2 cellular contexts compared by ENCODE assay signal in the genomic region with DNA sequence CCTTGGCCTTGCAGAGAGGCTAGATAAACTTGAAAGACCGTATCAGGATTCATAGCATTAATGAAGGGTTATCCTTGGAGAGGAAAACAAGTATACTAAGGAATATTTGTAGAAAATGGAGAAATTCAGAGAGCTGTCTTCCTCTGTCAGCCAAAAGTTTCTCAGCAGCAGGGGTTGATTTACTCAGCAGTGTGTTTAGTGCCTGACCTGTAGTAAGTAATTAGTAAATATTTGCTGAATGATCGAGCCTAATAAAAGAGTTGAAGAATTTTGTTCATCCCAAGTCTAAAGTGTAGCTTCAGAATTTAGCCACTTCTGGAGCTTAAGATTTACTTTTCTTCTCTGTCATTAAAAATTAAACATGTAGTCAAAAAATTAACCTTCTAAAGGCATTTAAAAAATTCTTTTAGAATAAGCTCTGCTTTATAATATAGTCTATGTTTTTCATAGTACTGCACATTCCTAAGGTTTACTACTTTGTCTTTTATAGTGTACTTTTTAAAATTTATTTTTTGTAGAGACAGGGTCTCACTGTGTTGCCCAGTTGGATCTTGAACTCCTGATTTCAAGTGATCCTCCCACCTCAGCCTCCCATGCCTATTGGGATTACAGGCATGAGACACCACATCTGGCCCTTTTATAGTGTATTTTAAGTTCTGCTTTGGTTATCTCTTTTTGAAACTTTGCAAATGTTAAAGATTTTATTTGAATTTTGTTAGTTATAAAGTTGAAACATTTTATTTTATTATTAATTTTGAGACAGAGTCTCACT.
TF ChIP-seq lines count a peak whose summit lies in the region.

No MANE protein-coding gene starts in this region.

TF ChIP-seq in H1, 55 proteins besides CTCF, POLR2A, EP300 and RAD21:
- 0 out of 2 replicates have a peak, but pooled peaks have one; percentile 46 for TF ChIP-seq KDM1A (IDR thresholded peaks at IDR 0.05; ENCODE audit: borderline replicate concordance, low read length)
- no peak for TF ChIP-seq CHD1 (IDR thresholded peaks at IDR 0.05; ENCODE audit: low read depth, low read length)
- peak in 1 of 2 experiments; percentile 55; a peak in 1 of 4 replicates for TF ChIP-seq HDAC2 (IDR thresholded peaks at IDR 0.05; ENCODE audit: borderline replicate concordance in 1 of 2, low read depth in 2 of 2, low read length in 2 of 2)

TF ChIP-seq in HepG2, 621 proteins besides CTCF, POLR2A, EP300 and RAD21:
- TF ChIP-seq, protein P1, sequence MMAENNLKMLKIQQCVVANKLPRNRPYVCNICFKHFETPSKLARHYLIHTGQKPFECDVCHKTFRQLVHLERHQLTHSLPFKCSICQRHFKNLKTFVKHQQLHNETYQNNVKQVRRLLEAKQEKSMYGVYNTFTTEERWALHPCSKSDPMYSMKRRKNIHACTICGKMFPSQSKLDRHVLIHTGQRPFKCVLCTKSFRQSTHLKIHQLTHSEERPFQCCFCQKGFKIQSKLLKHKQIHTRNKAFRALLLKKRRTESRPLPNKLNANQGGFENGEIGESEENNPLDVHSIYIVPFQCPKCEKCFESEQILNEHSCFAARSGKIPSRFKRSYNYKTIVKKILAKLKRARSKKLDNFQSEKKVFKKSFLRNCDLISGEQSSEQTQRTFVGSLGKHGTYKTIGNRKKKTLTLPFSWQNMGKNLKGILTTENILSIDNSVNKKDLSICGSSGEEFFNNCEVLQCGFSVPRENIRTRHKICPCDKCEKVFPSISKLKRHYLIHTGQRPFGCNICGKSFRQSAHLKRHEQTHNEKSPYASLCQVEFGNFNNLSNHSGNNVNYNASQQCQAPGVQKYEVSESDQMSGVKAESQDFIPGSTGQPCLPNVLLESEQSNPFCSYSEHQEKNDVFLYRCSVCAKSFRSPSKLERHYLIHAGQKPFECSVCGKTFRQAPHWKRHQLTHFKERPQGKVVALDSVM (CRISPR knock-in tag; IDR thresholded peaks at IDR 0.05) = peak; percentile 61; the same call in 1 of the 2 replicates
- TF ChIP-seq ZNF121 (CRISPR knock-in tag; IDR thresholded peaks at IDR 0.05) (peak; percentile 88), KDM6A (CRISPR knock-in tag; IDR thresholded peaks at IDR 0.05; ENCODE audit: low read depth) (no peak)
